8 cellular contexts compared by ENCODE assay signal in genomic region chr5:103232393-103232999, GRCh38. TPM values are rescaled to one million over a fixed set of nuclear protein-coding genes. Genes with fewer than 3 reads are reported as not detected.
A peak's percentile ranks its signal among the peaks of the same experiment; 100 is the strongest.
DNase-seq lines count a peak whose midpoint lies in the region; TF ChIP-seq lines count a peak whose summit lies in the region.

No MANE protein-coding gene starts in this region.

- intact Hi-C loops in left ventricle myocardium inferior (cut with micrococcal nuclease) (loop anchor here (2.0 kb wide), 1 partner anchor 244 kb away; no protein-coding TSS in a partner anchor), testis (cut with DNase I; ENCODE audit: low total_unique reads) (no loop called here)

- in situ Hi-C loops in GM23248 (cut with MboI) = loop anchor here (10.0 kb wide), 1 partner anchor 242 kb away; no protein-coding TSS in a partner anchor

- no peaks in the 10 kb centered on the region for H3K36me3 ChIP-seq in GM23248 (ENCODE audit: low read depth)
- no peaks in the 10 kb centered on the region for H3K36me3 ChIP-seq in KMS-11 (ENCODE audit: insufficient read depth)
- no peaks in the 10 kb centered on the region for H3K36me3 ChIP-seq in WERI-Rb-1
- no peaks in the 10 kb centered on the region for H3K36me3 ChIP-seq in left ventricle myocardium inferior
- no peaks in the 10 kb centered on the region for H3K36me3 ChIP-seq in testis (ENCODE audit: low read depth, missing control alignments)

- 0 out of 2 replicates have a peak, but pooled peaks cover 11% of the 10 kb centered on the region for H3F3A ChIP-seq in GM23248 (ENCODE audit: insufficient read depth)

- no peaks in the 10 kb centered on the region for H3K9me3 ChIP-seq in GM23248 (ENCODE audit: low read depth)
- H3K9me3 ChIP-seq in WERI-Rb-1 (ENCODE audit: severe bottlenecking) = no peaks in the 10 kb centered on the region
- no peaks in the 10 kb centered on the region for H3K9me3 ChIP-seq in left ventricle myocardium inferior (replicated peaks)
- H3K9me3 ChIP-seq in testis = no peaks in the 10 kb centered on the region

- H3K4me3 ChIP-seq in GM23248 = no peak overlapping the region
- H3K4me3 ChIP-seq in KMS-11 (IDR thresholded peaks at IDR 0.05; ENCODE audit: insufficient read depth, low read depth, low read length) = no peak overlapping the region
- H3K4me3 ChIP-seq in WERI-Rb-1 (ENCODE audit: low read depth, low read length) = no peak overlapping the region
- H3K4me3 ChIP-seq in left ventricle myocardium inferior = no peak overlapping the region
- H3K4me3 ChIP-seq in testis = no peak overlapping the region

- 73 to 74% methylated on average over 7 of the region's 7 CpGs for WGBS in GM23248 (ENCODE audit: low coverage in 1 of 2, low lambda C conversion rate in 2 of 2, missing lambda C conversion rate in 2 of 2), 2 experiments
- WGBS in testis, 2 donors = 84 to 88% methylated on average over 7 of the region's 7 CpGs

- H3K9me2 ChIP-seq in GM23248 (ENCODE audit: insufficient read depth) = no peaks in the 10 kb centered on the region

- DNase-seq in EH (ENCODE audit: low read depth) = peak; percentile 60
- peak; percentile 69 for DNase-seq in GM23248
- no peak for DNase-seq in WERI-Rb-1
- DNase-seq in left ventricle myocardium inferior = no peak
- DNase-seq in testis = peak; percentile 46
- DNase-seq in NK-92 (lab: John Stamatoyannopoulos, UW; ENCODE audit: unreplicated experiment) = no peak

- peak; percentile 89 for TF ChIP-seq CTCF in 22Rv1 (IDR thresholded peaks at IDR 0.05)
- TF ChIP-seq CTCF in KMS-11 (conservative IDR thresholded peaks at IDR 0.05; ENCODE audit: low read depth, low read length) = peak; percentile 76
- peak; percentile 50 for TF ChIP-seq CTCF in WERI-Rb-1 (IDR thresholded peaks at IDR 0.05; ENCODE audit: low read depth, low read length)
- peak; percentile 94 for TF ChIP-seq CTCF in left ventricle myocardium inferior (IDR thresholded peaks at IDR 0.05; ENCODE audit: borderline replicate concordance)
- peak; percentile 62 to 72 (median 69) for TF ChIP-seq CTCF in testis (IDR thresholded peaks at IDR 0.05)

- no peaks in the 10 kb centered on the region for H3K27me3 ChIP-seq in GM23248 (replicated peaks; ENCODE audit: insufficient read depth)
- no peaks in the 10 kb centered on the region for H3K27me3 ChIP-seq in KMS-11 (ENCODE audit: insufficient read depth, low read depth)
- H3K27me3 ChIP-seq in WERI-Rb-1 (ENCODE audit: insufficient read depth, low read depth, severe bottlenecking) = no peaks in the 10 kb centered on the region
- no peaks in the 10 kb centered on the region for H3K27me3 ChIP-seq in left ventricle myocardium inferior (ENCODE audit: low read depth)
- H3K27me3 ChIP-seq in testis = no peaks in the 10 kb centered on the region

- H3K4me1 ChIP-seq in GM23248 (ENCODE audit: insufficient read depth) (0 out of 2 replicates have a peak, but pooled peaks cover 9% of the 10 kb centered on the region), KMS-11 (ENCODE audit: low read depth, poor library complexity, severe bottlenecking) (peaks cover 17% of the 10 kb centered on the region), left ventricle myocardium inferior (no peaks in the 10 kb centered on the region), testis (no peaks in the 10 kb centered on the region)

- H3K9ac ChIP-seq in GM23248 = no peak overlapping the region
- no peak overlapping the region for H3K9ac ChIP-seq in KMS-11

- no peaks in the 10 kb centered on the region for H4K20me1 ChIP-seq in GM23248 (ENCODE audit: insufficient read depth)
- H4K20me1 ChIP-seq in KMS-11 (ENCODE audit: insufficient read depth) = no peaks in the 10 kb centered on the region

- H3K27ac ChIP-seq in 22Rv1 (no peak overlapping the region), GM23248 (no peak overlapping the region), KMS-11 (no peak overlapping the region), WERI-Rb-1 (no peak overlapping the region), left ventricle myocardium inferior (replicated peaks) (no peak overlapping the region), testis (no peak overlapping the region)

- TF ChIP-seq POLR2A in testis (IDR thresholded peaks at IDR 0.05) = no peak

- H3K79me2 ChIP-seq in GM23248 (ENCODE audit: insufficient read depth) (no peaks in the 10 kb centered on the region), KMS-11 (ENCODE audit: insufficient read depth, low read depth) (no peaks in the 10 kb centered on the region)

- H3K4me2 ChIP-seq in GM23248 (ENCODE audit: unreplicated experiment) (no peak overlapping the region), KMS-11 (no peak overlapping the region)

- H2AFZ ChIP-seq in GM23248 (no peak overlapping the region), KMS-11 (ENCODE audit: low read depth) (no peak overlapping the region)

RNA-seq across cellular contexts. Expression of gene MACIR, which starts 26.1 kb away (rescaled TPM):
- total RNA-seq in GM23248 (2014; rRNA removed; shearing (Covaris generic)) = 31.5 and 36.3 TPM in 2 replicates
- 35.6 and 35.7 TPM in 2 replicates for polyA plus RNA-seq in GM23248 (2016; fragmentation: Nextera tagmentation; extraction: Ambion mirVana)
- 5.5 TPM for total RNA-seq in left ventricle myocardium inferior
- 10 to 100 TPM; 18.4 to 21.6 TPM for total RNA-seq in testis
- polyA plus RNA-seq in testis (ENCODE audit: insufficient read depth, low read depth, low replicate concordance) = 12.8 TPM

Comparison
In these comparisons a context has a peak if more than half of its experiments do, and no peak if none do; other contexts are left out.
1. DNase-seq: peak in EH (single experiment), GM23248 (single experiment) and testis (single experiment); none in WERI-Rb-1 (single experiment), left ventricle myocardium inferior (single experiment) and NK-92 (single experiment).
2. Peak in every context shown above with its lines, with median percentiles within 50 percentile points of each other: CTCF ChIP-seq.